Comparison of ENCODE assay signal across 38 cellular contexts in genomic region chr3:40369716-40370115, GRCh38. TPM values are rescaled to one million over a fixed set of nuclear protein-coding genes. Genes with fewer than 3 reads are reported as not detected.
"Had no signal": no experiment of that assay in that cellular context is flagged by ENCODE, and none has a peak within 500 bp of the region (broad histone marks: within the 10 kb centered on the region; RNA-seq: fewer than 3 reads in every experiment).

No MANE protein-coding gene starts in this region.

- H3K4me3 ChIP-seq: adrenal gland, ascending aorta, body of pancreas, breast epithelium, cardiac muscle cell had no signal

- H3K4me1 ChIP-seq: adrenal gland, ascending aorta, body of pancreas, breast epithelium had no signal

- H3K27ac ChIP-seq: adrenal gland, ascending aorta, body of pancreas, brain microvascular endothelial cell, breast epithelium, cardiac muscle cell had no signal

- H3K27ac Mint-ChIP-seq: activated naive CD4-positive, alpha-beta T cell treated with anti-CD3 and anti-CD28 coated beads for 36 hours; activated naive CD4-positive, alpha-beta T cell treated with anti-CD3 and anti-CD28 coated beads, Interleukin-2, amount 10 ng/mL, durations not matched to agents 7 days and 5 days; activated naive CD4-positive, alpha-beta T cell treated with anti-CD3 and anti-CD28 coated beads, Interleukin-2, amount 50 U/mL, for 24 hours; activated naive CD4-positive, alpha-beta T cell treated with anti-CD3 and anti-CD28 coated beads, Interleukin-2, amount 50 U/mL, for 72 hours; activated naive CD8-positive, alpha-beta T cell; activated naive CD8-positive, alpha-beta T cell treated with anti-CD3 and anti-CD28 coated beads for 36 hours; activated naive CD8-positive, alpha-beta T cell treated with anti-CD3 and anti-CD28 coated beads, Interleukin-2, amount 10 ng/mL, durations not matched to agents 7 days and 5 days; activated naive CD8-positive, alpha-beta T cell treated with anti-CD3 and anti-CD28 coated beads, Interleukin-2, amount 50 U/mL, for 24 hours; activated T-cell treated with anti-CD3 and anti-CD28 coated beads, Interleukin-2, amount 50 U/mL, for 72 hours; activated T-helper 1 cell treated with anti-CD3 and anti-CD28 coated beads, Interleukin-12 subunit alpha, Interleukin-12 subunit beta, Interleukin-2, Interleukin-4 antibody, amounts not matched to agents 30 ng/mL and 10 ng/mL and 1 ng/mL, durations not matched to agents 14 hours and 24 hours and 36 hours; activated T-helper 17 cell treated with anti-CD3 and anti-CD28 coated beads, Interleukin-2, amount 50 U/mL, for 72 hours; activated T-helper 2 cell treated with anti-CD3 and anti-CD28 coated beads, Interferon-gamma antibody, Interleukin-2, Interleukin-4, amounts not matched to agents 10 μg/mL and 5 μg/mL and 100 μg/mL, durations not matched to agents 14 hours and 24 hours and 36 hours; brain had no signal

- H3K4me1 Mint-ChIP-seq: activated naive CD4-positive, alpha-beta T cell treated with anti-CD3 and anti-CD28 coated beads, Interleukin-2, amount 10 ng/mL, durations not matched to agents 7 days and 5 days; activated naive CD4-positive, alpha-beta T cell treated with anti-CD3 and anti-CD28 coated beads, Interleukin-2, amount 50 U/mL, for 24 hours; activated naive CD8-positive, alpha-beta T cell treated with anti-CD3 and anti-CD28 coated beads for 36 hours; activated naive CD8-positive, alpha-beta T cell treated with anti-CD3 and anti-CD28 coated beads, Interleukin-2, amount 10 ng/mL, durations not matched to agents 7 days and 5 days; activated naive CD8-positive, alpha-beta T cell treated with anti-CD3 and anti-CD28 coated beads, Interleukin-2, amount 50 U/mL, for 24 hours; activated T-helper 17 cell treated with anti-CD3 and anti-CD28 coated beads, Interleukin-2, amount 50 U/mL, for 72 hours; central memory CD8-positive, alpha-beta T cell had no signal

- H3K4me3 Mint-ChIP-seq: activated naive CD4-positive, alpha-beta T cell treated with anti-CD3 and anti-CD28 coated beads for 36 hours; activated naive CD4-positive, alpha-beta T cell treated with anti-CD3 and anti-CD28 coated beads, Interleukin-2, amount 10 ng/mL, durations not matched to agents 7 days and 5 days; activated naive CD4-positive, alpha-beta T cell treated with anti-CD3 and anti-CD28 coated beads, Interleukin-2, amount 50 U/mL, for 24 hours; activated naive CD8-positive, alpha-beta T cell; activated naive CD8-positive, alpha-beta T cell treated with anti-CD3 and anti-CD28 coated beads for 36 hours; activated naive CD8-positive, alpha-beta T cell treated with anti-CD3 and anti-CD28 coated beads, Interleukin-2, amount 10 ng/mL, durations not matched to agents 7 days and 5 days; activated naive CD8-positive, alpha-beta T cell treated with anti-CD3 and anti-CD28 coated beads, Interleukin-2, amount 50 U/mL, for 24 hours; activated T-cell treated with anti-CD3 and anti-CD28 coated beads, Interleukin-2, amount 50 U/mL, for 4 hours; activated T-cell treated with anti-CD3 and anti-CD28 coated beads, Interleukin-2, amount 50 U/mL, for 72 hours; activated T-helper 1 cell treated with anti-CD3 and anti-CD28 coated beads, Interleukin-12 subunit alpha, Interleukin-12 subunit beta, Interleukin-2, Interleukin-4 antibody, amounts not matched to agents 30 ng/mL and 10 ng/mL and 1 ng/mL, durations not matched to agents 14 hours and 24 hours and 36 hours; activated T-helper 17 cell treated with anti-CD3 and anti-CD28 coated beads, Interleukin-2, amount 50 U/mL, for 72 hours; brain; central memory CD8-positive, alpha-beta T cell had no signal

- H3K36me3 ChIP-seq: adrenal gland, ascending aorta, brain microvascular endothelial cell, breast epithelium, cardiac muscle cell had no signal

- H3K27me3 Mint-ChIP-seq: activated naive CD8-positive, alpha-beta T cell treated with anti-CD3 and anti-CD28 coated beads for 36 hours had no signal

- H3K36me3 Mint-ChIP-seq: activated naive CD4-positive, alpha-beta T cell treated with anti-CD3 and anti-CD28 coated beads, Interleukin-2, amount 10 ng/mL, durations not matched to agents 7 days and 5 days; activated naive CD8-positive, alpha-beta T cell; activated naive CD8-positive, alpha-beta T cell treated with anti-CD3 and anti-CD28 coated beads for 36 hours; activated naive CD8-positive, alpha-beta T cell treated with anti-CD3 and anti-CD28 coated beads, Interleukin-2, amount 10 ng/mL, durations not matched to agents 7 days and 5 days; brain had no signal

- FAIRE-seq: astrocyte, bronchial epithelial cell had no signal

- H3K9me3 ChIP-seq: adrenal gland, ascending aorta, body of pancreas, breast epithelium had no signal

- H3K27me3 ChIP-seq: adrenal gland, ascending aorta, body of pancreas, brain microvascular endothelial cell, breast epithelium, cardiac muscle cell had no signal

- DNase-seq: activated effector memory CD4-positive, alpha-beta T cell treated with anti-CD3 and anti-CD28 coated beads, Interleukin-2, amount 50 U/mL, for 16 hours; activated effector memory CD4-positive, alpha-beta T cell treated with Interleukin-2 at 50 U/mL for 16 hours; activated gamma-delta T cell; activated gamma-delta T cell treated with Interleukin-2 at 50 U/mL for 16 hours; activated naive CD4-positive, alpha-beta T cell; activated naive CD4-positive, alpha-beta T cell treated with anti-CD3 and anti-CD28 coated beads for 36 hours; activated naive CD4-positive, alpha-beta T cell treated with anti-CD3 and anti-CD28 coated beads, Interleukin-2, amount 10 ng/mL, durations not matched to agents 7 days and 5 days; activated naive CD4-positive, alpha-beta T cell treated with anti-CD3 and anti-CD28 coated beads, Interleukin-2, amount 50 U/mL, for 16 hours; activated naive CD4-positive, alpha-beta T cell treated with Interleukin-2 at 50 U/mL for 16 hours; activated naive CD8-positive, alpha-beta T cell treated with anti-CD3 and anti-CD28 coated beads for 36 hours; activated naive CD8-positive, alpha-beta T cell treated with anti-CD3 and anti-CD28 coated beads, Interleukin-2, amount 10 ng/mL, durations not matched to agents 7 days and 5 days; activated naive CD8-positive, alpha-beta T cell treated with anti-CD3 and anti-CD28 coated beads, Interleukin-2, amount 50 U/mL, for 24 hours; activated T-cell treated with anti-CD3 and anti-CD28 coated beads, Interleukin-2, amount 50 U/mL, for 4 hours; activated T-cell treated with anti-CD3 and anti-CD28 coated beads, Interleukin-2, amount 50 U/mL, for 48 hours; activated T-cell treated with anti-CD3 and anti-CD28 coated beads, Interleukin-2, amount 50 U/mL, for 72 hours; adrenal gland; amniotic stem cell; amygdala; anterior cingulate cortex; aorta; body of pancreas; brain microvascular endothelial cell; caudate nucleus; central memory CD4-positive, alpha-beta T cell; cerebellar nuclear complex had no signal

- H3K9me3 Mint-ChIP-seq: activated naive CD4-positive, alpha-beta T cell treated with anti-CD3 and anti-CD28 coated beads for 36 hours; activated naive CD4-positive, alpha-beta T cell treated with anti-CD3 and anti-CD28 coated beads, Interleukin-2, amount 10 ng/mL, durations not matched to agents 7 days and 5 days; activated naive CD4-positive, alpha-beta T cell treated with anti-CD3 and anti-CD28 coated beads, Interleukin-2, amount 50 U/mL, for 24 hours; activated naive CD4-positive, alpha-beta T cell treated with anti-CD3 and anti-CD28 coated beads, Interleukin-2, amount 50 U/mL, for 72 hours; activated naive CD8-positive, alpha-beta T cell treated with anti-CD3 and anti-CD28 coated beads for 36 hours; activated naive CD8-positive, alpha-beta T cell treated with anti-CD3 and anti-CD28 coated beads, Interleukin-2, amount 10 ng/mL, durations not matched to agents 7 days and 5 days; activated naive CD8-positive, alpha-beta T cell treated with anti-CD3 and anti-CD28 coated beads, Interleukin-2, amount 50 U/mL, for 24 hours; activated T-cell treated with anti-CD3 and anti-CD28 coated beads, Interleukin-2, amount 50 U/mL, for 4 hours; activated T-helper 1 cell treated with anti-CD3 and anti-CD28 coated beads, Interleukin-12 subunit alpha, Interleukin-12 subunit beta, Interleukin-2, Interleukin-4 antibody, amounts not matched to agents 30 ng/mL and 10 ng/mL and 1 ng/mL, durations not matched to agents 14 hours and 24 hours and 36 hours; activated T-helper 2 cell treated with anti-CD3 and anti-CD28 coated beads, Interferon-gamma antibody, Interleukin-2, Interleukin-4, amounts not matched to agents 10 μg/mL and 5 μg/mL and 100 μg/mL, durations not matched to agents 14 hours and 24 hours and 36 hours; central memory CD8-positive, alpha-beta T cell had no signal

- ATAC-seq: activated naive CD4-positive, alpha-beta T cell treated with anti-CD3 and anti-CD28 coated beads, Interleukin-2, amount 50 U/mL, for 72 hours; activated naive CD8-positive, alpha-beta T cell treated with anti-CD3 and anti-CD28 coated beads, Interleukin-2, amount 50 U/mL, for 24 hours; activated T-cell treated with anti-CD3 and anti-CD28 coated beads, Interleukin-2, amount 50 U/mL, for 4 hours; activated T-cell treated with anti-CD3 and anti-CD28 coated beads, Interleukin-2, amount 50 U/mL, for 72 hours; activated T-helper 17 cell treated with anti-CD3 and anti-CD28 coated beads, Interleukin-2, amount 50 U/mL, for 72 hours; body of pancreas had no signal

RNA-seq across cellular contexts. Expression of gene ENTPD3, which starts 17.3 kb away (rescaled TPM):
- total RNA-seq: activated naive CD4-positive, alpha-beta T cell treated with anti-CD3 and anti-CD28 coated beads for 36 hours; activated naive CD4-positive, alpha-beta T cell treated with anti-CD3 and anti-CD28 coated beads, Interleukin-2, amount 50 U/mL, for 72 hours; activated naive CD8-positive, alpha-beta T cell treated with anti-CD3 and anti-CD28 coated beads for 36 hours; activated naive CD8-positive, alpha-beta T cell treated with anti-CD3 and anti-CD28 coated beads, Interleukin-2, amount 10 ng/mL, durations not matched to agents 7 days and 5 days; activated T-cell treated with anti-CD3 and anti-CD28 coated beads, Interleukin-2, amount 50 U/mL, for 4 hours; activated T-cell treated with anti-CD3 and anti-CD28 coated beads, Interleukin-2, amount 50 U/mL, for 72 hours; activated T-helper 1 cell treated with anti-CD3 and anti-CD28 coated beads, Interleukin-12 subunit alpha, Interleukin-12 subunit beta, Interleukin-2, Interleukin-4 antibody, amounts not matched to agents 30 ng/mL and 10 ng/mL and 1 ng/mL, durations not matched to agents 14 hours and 24 hours and 36 hours; activated T-helper 17 cell treated with anti-CD3 and anti-CD28 coated beads, Interleukin-2, amount 50 U/mL, for 72 hours; activated T-helper 2 cell treated with anti-CD3 and anti-CD28 coated beads, Interferon-gamma antibody, Interleukin-2, Interleukin-4, amounts not matched to agents 10 μg/mL and 5 μg/mL and 100 μg/mL, durations not matched to agents 14 hours and 24 hours and 36 hours had no signal
